ENCODE assay signal across 1 cellular context in the genomic region with DNA sequence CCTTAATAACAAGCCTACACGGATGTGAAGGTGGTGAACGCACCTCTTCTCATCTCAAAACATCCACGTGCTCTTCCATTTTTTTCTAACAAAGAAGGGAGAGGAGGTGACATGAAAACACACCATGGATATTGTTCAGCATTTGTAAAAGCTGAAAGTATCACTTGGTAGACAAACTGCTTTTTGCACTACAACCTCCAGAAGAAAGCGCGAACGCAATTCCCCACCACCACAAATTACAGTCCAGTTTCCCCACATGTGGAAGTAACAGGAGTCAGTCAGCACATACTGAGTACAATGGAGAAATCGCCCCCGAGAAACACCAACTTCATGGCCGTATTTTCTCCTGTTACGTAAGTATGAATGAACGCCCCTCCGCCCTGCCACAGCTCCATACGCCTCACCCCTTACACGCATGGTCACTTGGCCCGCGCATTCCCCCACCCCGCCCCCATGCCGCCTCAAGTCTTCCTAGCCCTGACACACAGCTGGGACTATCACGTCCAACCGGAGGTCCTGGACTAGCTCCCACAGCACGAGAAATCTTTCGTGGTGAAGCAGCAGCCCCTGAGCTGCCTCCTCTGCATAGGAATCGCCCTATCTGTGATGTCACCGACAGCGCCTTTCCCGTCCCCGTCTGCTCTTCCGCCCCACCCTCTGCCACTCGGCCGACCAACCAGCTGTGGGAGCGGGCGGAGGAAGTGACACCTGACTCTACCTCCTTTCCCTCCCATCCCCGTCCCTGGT.
A peak's percentile ranks its signal among the peaks of the same experiment; 100 is the strongest.
TF ChIP-seq lines count a peak whose summit lies in the region.
"Not testable (repeated sequence)": the region's sequence is repeated elsewhere in the genome, so short reads cannot be mapped to it uniquely, and the experiment has no call there.

No MANE protein-coding gene starts in this region.

TF ChIP-seq in K562, 482 proteins besides CTCF, POLR2A, EP300 and RAD21 (continued from another document and continues in another):
- TF ChIP-seq ZNF445 (CRISPR knock-in tag; IDR thresholded peaks at IDR 0.05; ENCODE audit: low read depth) = 0 out of 2 replicates have a peak, but pooled peaks have one; percentile 47
- TF ChIP-seq TBL1XR1 (IDR thresholded peaks at IDR 0.05; ENCODE audit: low read length in 2 of 2) = peak in 1 of 2 experiments; percentile 17; a peak in 1 of 4 replicates
- TF ChIP-seq ZNF436 (CRISPR knock-in tag; IDR thresholded peaks at IDR 0.05) = peak; percentile 57; the same call in 1 of the 2 replicates
- TF ChIP-seq NEUROD1 (IDR thresholded peaks at IDR 0.05; ENCODE audit: borderline replicate concordance, low read depth, low read length, partially characterized antibody) = peak; percentile 54
- peak; percentile 44; the same call in 1 of the 2 replicates for TF ChIP-seq DPF2 (IDR thresholded peaks at IDR 0.05)
- peak; percentile 94 for TF ChIP-seq RUNX1 (IDR thresholded peaks at IDR 0.05; ENCODE audit: low read depth)
- TF ChIP-seq SUPT5H (IDR thresholded peaks at IDR 0.05) = peak; percentile 100
- TF ChIP-seq POLR2G (IDR thresholded peaks at IDR 0.05; ENCODE audit: low read depth, low read length) = peak; percentile 84
- peak; percentile 97 for TF ChIP-seq MTA3 (IDR thresholded peaks at IDR 0.05; ENCODE audit: borderline replicate concordance)
- peak; percentile 99 for TF ChIP-seq SMAD1 (IDR thresholded peaks at IDR 0.05; ENCODE audit: low read depth, low read length, partially characterized antibody)
- TF ChIP-seq THRAP3 (IDR thresholded peaks at IDR 0.05; ENCODE audit: borderline replicate concordance) = peak; percentile 51; the same call in 1 of the 2 replicates
- peak; percentile 62; the same call in 1 of the 2 replicates for TF ChIP-seq DMBX1 (CRISPR knock-in tag; IDR thresholded peaks at IDR 0.05; ENCODE audit: borderline replicate concordance)
- peak; percentile 47; the same call in 1 of the 2 replicates for TF ChIP-seq GABPA (tag; conservative IDR thresholded peaks at IDR 0.05; ENCODE audit: low read depth)
- TF ChIP-seq JUND (IDR thresholded peaks at IDR 0.05; ENCODE audit: borderline replicate concordance, low read depth, low read length) = 0 out of 2 replicates have a peak, but pooled peaks have one; percentile 2
- TF ChIP-seq JUND (tag; IDR thresholded peaks at IDR 0.05; ENCODE audit: borderline replicate concordance, low read depth, low read length); MYNN (CRISPR knock-in tag; IDR thresholded peaks at IDR 0.05); NR2C1 (IDR thresholded peaks at IDR 0.05): not testable (repeated sequence)
- 0 out of 2 replicates have a peak, but pooled peaks have one; percentile 38 for TF ChIP-seq ZNF586 (CRISPR knock-in tag; conservative IDR thresholded peaks at IDR 0.05)
- TF ChIP-seq, protein P1, sequence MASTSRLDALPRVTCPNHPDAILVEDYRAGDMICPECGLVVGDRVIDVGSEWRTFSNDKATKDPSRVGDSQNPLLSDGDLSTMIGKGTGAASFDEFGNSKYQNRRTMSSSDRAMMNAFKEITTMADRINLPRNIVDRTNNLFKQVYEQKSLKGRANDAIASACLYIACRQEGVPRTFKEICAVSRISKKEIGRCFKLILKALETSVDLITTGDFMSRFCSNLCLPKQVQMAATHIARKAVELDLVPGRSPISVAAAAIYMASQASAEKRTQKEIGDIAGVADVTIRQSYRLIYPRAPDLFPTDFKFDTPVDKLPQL (IDR thresholded peaks at IDR 0.05; ENCODE audit: extremely low read depth, insufficient read length) = peak; percentile 91
- TF ChIP-seq, protein P2, sequence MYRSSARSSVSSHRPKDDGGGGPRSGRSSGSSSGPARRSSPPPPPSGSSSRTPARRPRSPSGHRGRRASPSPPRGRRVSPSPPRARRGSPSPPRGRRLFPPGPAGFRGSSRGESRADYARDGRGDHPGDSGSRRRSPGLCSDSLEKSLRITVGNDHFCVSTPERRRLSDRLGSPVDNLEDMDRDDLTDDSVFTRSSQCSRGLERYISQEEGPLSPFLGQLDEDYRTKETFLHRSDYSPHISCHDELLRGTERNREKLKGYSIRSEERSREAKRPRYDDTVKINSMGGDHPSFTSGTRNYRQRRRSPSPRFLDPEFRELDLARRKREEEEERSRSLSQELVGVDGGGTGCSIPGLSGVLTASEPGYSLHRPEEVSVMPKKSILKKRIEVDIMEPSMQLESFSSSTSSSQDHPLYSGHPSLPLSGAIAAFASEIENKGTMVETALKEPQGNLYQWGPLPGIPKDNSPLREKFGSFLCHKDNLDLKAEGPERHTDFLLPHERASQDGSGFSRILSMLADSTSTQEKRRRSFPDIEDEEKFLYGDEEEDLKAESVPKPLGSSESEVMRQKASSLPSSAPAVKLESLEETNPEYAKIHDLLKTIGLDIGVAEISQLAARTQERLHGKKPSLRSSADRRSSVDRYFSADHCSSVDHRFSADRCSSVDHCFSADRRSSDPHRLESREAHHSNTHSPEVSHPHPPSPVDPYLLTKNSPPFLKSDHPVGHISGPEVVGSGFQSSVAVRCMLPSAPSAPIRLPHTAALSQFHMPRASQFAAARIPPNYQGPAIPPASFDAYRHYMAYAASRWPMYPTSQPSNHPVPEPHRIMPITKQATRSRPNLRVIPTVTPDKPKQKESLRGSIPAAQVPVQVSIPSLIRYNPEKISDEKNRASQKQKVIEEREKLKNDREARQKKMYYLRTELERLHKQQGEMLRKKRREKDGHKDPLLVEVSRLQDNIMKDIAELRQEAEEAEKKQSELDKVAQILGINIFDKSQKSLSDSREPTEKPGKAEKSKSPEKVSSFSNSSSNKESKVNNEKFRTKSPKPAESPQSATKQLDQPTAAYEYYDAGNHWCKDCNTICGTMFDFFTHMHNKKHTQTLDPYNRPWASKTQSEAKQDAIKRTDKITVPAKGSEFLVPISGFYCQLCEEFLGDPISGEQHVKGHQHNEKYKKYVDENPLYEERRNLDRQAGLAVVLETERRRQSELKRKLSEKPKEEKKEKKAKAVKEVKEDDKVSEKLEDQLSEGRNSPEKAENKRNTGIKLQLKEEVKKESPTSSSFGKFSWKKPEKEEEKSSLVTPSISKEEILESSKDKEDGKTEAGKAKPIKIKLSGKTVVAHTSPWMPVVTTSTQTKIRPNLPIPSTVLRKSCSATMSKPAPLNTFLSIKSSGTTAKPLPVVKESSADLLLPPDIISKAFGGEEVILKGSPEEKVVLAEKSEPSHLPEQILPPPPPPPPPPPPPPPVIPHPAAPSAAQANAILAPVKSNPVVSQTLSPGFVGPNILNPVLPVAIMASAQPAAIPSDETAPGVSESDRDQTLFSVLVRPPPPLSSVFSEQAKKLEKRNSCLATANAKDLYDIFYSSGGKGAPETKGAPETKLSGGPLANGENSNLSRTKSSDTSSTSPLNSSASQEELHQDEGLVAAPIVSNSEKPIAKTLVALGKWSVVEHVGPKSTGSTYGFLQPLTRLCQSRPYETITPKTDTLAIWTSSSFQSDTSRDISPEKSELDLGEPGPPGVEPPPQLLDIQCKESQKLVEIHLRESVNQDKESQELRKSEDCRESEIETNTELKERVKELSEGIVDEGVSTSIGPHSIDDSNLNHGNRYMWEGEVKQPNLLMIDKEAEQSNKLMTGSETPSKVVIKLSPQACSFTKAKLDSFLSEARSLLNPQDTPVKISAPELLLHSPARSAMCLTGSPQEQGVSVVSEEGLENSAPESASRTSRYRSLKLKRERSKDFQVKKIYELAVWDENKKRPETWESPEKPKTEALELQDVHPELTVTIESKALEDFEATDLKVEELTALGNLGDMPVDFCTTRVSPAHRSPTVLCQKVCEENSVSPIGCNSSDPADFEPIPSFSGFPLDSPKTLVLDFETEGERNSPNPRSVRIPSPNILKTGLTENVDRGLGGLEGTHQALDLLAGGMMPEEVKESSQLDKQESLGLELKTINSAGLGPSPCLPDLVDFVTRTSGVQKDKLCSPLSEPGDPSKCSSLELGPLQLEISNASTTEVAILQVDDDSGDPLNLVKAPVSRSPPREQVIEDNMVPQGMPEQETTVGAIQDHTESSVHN (IDR thresholded peaks at IDR 0.05; ENCODE audit: borderline replicate concordance in 1 of 2, low read depth in 1 of 2) = peak in 1 of 2 experiments; percentile 97; a peak in 2 of 4 replicates
- TF ChIP-seq ARID1B (IDR thresholded peaks at IDR 0.05) = peak; percentile 50; the same call in 1 of the 2 replicates
- TF ChIP-seq MYNN (IDR thresholded peaks at IDR 0.05) = peak; percentile 81; the same call in 1 of the 2 replicates
- TF ChIP-seq, protein P3, sequence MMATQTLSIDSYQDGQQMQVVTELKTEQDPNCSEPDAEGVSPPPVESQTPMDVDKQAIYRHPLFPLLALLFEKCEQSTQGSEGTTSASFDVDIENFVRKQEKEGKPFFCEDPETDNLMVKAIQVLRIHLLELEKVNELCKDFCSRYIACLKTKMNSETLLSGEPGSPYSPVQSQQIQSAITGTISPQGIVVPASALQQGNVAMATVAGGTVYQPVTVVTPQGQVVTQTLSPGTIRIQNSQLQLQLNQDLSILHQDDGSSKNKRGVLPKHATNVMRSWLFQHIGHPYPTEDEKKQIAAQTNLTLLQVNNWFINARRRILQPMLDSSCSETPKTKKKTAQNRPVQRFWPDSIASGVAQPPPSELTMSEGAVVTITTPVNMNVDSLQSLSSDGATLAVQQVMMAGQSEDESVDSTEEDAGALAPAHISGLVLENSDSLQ (IDR thresholded peaks at IDR 0.05) = peak; percentile 51
- 0 out of 2 replicates have a peak, but pooled peaks have one; percentile 51 for TF ChIP-seq TARDBP (IDR thresholded peaks at IDR 0.05)
- peak; percentile 93 for TF ChIP-seq CHCHD3 (CRISPR knock-in tag; IDR thresholded peaks at IDR 0.05)
- peak; percentile 98 for TF ChIP-seq POLR2AphosphoS5 (IDR thresholded peaks at IDR 0.05; ENCODE audit: control insufficient read depth, insufficient read depth, low read depth, low read length)
- TF ChIP-seq, protein P4, sequence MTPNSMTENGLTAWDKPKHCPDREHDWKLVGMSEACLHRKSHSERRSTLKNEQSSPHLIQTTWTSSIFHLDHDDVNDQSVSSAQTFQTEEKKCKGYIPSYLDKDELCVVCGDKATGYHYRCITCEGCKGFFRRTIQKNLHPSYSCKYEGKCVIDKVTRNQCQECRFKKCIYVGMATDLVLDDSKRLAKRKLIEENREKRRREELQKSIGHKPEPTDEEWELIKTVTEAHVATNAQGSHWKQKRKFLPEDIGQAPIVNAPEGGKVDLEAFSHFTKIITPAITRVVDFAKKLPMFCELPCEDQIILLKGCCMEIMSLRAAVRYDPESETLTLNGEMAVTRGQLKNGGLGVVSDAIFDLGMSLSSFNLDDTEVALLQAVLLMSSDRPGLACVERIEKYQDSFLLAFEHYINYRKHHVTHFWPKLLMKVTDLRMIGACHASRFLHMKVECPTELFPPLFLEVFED (CRISPR knock-in tag; conservative IDR thresholded peaks at IDR 0.05) = peak; percentile 97
- TF ChIP-seq, protein P5, sequence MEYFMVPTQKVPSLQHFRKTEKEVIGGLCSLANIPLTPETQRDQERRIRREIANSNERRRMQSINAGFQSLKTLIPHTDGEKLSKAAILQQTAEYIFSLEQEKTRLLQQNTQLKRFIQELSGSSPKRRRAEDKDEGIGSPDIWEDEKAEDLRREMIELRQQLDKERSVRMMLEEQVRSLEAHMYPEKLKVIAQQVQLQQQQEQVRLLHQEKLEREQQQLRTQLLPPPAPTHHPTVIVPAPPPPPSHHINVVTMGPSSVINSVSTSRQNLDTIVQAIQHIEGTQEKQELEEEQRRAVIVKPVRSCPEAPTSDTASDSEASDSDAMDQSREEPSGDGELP (CRISPR knock-in tag; IDR thresholded peaks at IDR 0.05; ENCODE audit: borderline replicate concordance) = peak; percentile 66
- peak; percentile 60 for TF ChIP-seq NR2C1 (tag; IDR thresholded peaks at IDR 0.05)
- 0 out of 2 replicates have a peak, but pooled peaks have one; percentile 31 for TF ChIP-seq ZSCAN29 (IDR thresholded peaks at IDR 0.05)
- 0 out of 2 replicates have a peak, but pooled peaks have one; percentile 4 for TF ChIP-seq SPI1 (IDR thresholded peaks at IDR 0.05; ENCODE audit: borderline replicate concordance, low read depth, low read length)
- peak; percentile 72 for TF ChIP-seq MEF2D (tag; conservative IDR thresholded peaks at IDR 0.05; ENCODE audit: low read depth)
- TF ChIP-seq FOSL1 (tag; conservative IDR thresholded peaks at IDR 0.05) = 0 out of 2 replicates have a peak, but pooled peaks have one; percentile 35
- peak; percentile 98 for TF ChIP-seq GTF2A2 (tag; IDR thresholded peaks at IDR 0.05)
- TF ChIP-seq ILF3 (IDR thresholded peaks at IDR 0.05; ENCODE audit: borderline replicate concordance) = peak; percentile 54; the same call in 1 of the 2 replicates
- TF ChIP-seq NONO (IDR thresholded peaks at IDR 0.05; ENCODE audit: low read depth in 2 of 2, low read length in 1 of 2) = 0 out of 4 replicates have a peak, but pooled peaks have one; percentile 34 to 37
- TF ChIP-seq NCOR1 (IDR thresholded peaks at IDR 0.05) = peak; percentile 88
- peak in 1 of 2 experiments; percentile 51; a peak in 2 of 4 replicates for TF ChIP-seq FOXK2 (conservative IDR thresholded peaks at IDR 0.05 in 1 of 2, IDR thresholded peaks at IDR 0.05 in 1 of 2; ENCODE audit: low read depth in 2 of 2)
- peak; percentile 82 for TF ChIP-seq NFIC (IDR thresholded peaks at IDR 0.05)
- TF ChIP-seq GABPB1 (CRISPR knock-in tag; IDR thresholded peaks at IDR 0.05) = peak; percentile 67
- TF ChIP-seq, protein P6, sequence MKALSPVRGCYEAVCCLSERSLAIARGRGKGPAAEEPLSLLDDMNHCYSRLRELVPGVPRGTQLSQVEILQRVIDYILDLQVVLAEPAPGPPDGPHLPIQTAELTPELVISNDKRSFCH (CRISPR knock-in tag; IDR thresholded peaks at IDR 0.05) = not testable (repeated sequence)
- TF ChIP-seq, protein P6 (tag; IDR thresholded peaks at IDR 0.05) = peak; percentile 41; the same call in 1 of the 2 replicates
- TF ChIP-seq ZNF24 (IDR thresholded peaks at IDR 0.05) = peak; percentile 67
- peak; percentile 73 to 74 for TF ChIP-seq MAZ (CRISPR knock-in tag; conservative IDR thresholded peaks at IDR 0.05 in 1 of 2, IDR thresholded peaks at IDR 0.05 in 1 of 2)
- TF ChIP-seq, protein P7, sequence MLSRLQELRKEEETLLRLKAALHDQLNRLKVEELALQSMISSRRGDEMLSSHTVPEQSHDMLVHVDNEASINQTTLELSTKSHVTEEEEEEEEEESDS (CRISPR knock-in tag; IDR thresholded peaks at IDR 0.05) = peak; percentile 94
